1 cellular context compared by ENCODE assay signal in the genomic region with DNA sequence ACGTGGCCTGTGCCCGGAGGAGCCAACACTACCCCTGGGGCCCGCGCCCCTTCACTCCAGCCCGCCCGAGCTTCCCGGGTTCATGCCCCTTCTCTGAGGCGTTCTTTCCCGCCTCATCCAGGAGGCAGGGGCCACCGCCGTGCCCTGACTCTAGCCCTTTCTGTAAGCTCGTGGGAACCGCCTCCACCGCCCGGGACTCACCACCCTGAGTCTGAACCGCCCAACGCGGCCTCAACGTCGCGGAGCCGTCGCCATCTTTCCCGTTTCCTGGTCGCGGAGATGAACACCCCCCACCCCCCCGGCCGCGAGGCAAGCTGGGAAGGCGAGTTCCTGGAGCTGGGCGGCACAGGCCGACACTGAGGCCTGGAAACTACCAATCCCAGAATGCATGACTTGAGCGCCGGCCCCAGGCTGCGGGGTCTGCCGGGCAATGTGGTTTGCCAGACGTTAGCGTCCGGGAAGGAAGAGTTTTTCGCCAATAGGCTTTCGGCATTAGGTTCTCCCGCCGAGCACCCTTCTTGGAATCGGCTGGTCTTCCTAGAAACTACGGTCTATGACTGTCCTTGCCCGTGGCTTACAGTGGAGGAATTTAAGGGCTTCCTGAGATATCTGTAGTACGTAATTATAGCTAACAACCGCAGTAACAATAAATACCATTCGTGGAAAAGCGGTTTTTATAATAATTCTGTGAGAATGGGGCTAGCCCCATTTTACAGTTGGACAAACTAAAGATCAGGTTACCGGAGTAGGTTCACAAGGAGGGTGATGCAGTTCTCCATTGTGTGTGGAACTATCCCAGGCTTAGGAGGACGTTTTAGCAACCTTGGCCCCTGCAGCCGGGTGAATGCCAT.
TF ChIP-seq lines count a peak whose summit lies in the region.

A gene (minus strand): TSS at position 281 of the 851 bp plus-strand sequence. CDS start 6,381 bp downstream, outside the sequence.

TF ChIP-seq in HCT116, 20 proteins besides CTCF, POLR2A, EP300 and RAD21 (continued from another document):
- TF ChIP-seq, protein P1, sequence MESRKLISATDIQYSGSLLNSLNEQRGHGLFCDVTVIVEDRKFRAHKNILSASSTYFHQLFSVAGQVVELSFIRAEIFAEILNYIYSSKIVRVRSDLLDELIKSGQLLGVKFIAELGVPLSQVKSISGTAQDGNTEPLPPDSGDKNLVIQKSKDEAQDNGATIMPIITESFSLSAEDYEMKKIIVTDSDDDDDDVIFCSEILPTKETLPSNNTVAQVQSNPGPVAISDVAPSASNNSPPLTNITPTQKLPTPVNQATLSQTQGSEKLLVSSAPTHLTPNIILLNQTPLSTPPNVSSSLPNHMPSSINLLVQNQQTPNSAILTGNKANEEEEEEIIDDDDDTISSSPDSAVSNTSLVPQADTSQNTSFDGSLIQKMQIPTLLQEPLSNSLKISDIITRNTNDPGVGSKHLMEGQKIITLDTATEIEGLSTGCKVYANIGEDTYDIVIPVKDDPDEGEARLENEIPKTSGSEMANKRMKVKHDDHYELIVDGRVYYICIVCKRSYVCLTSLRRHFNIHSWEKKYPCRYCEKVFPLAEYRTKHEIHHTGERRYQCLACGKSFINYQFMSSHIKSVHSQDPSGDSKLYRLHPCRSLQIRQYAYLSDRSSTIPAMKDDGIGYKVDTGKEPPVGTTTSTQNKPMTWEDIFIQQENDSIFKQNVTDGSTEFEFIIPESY (IDR thresholded peaks at IDR 0.05; ENCODE audit: extremely low read depth, insufficient replicate concordance, low read length): peak; percentile 84
- TF ChIP-seq CEBPB (IDR thresholded peaks at IDR 0.05; ENCODE audit: low read depth): no peak
- peak; percentile 94 for TF ChIP-seq ZFX (IDR thresholded peaks at IDR 0.05)
- peak; percentile 98 for TF ChIP-seq ELF1 (IDR thresholded peaks at IDR 0.05; ENCODE audit: borderline replicate concordance, low read depth)
- peak; percentile 98 for TF ChIP-seq YY1 (IDR thresholded peaks at IDR 0.05; ENCODE audit: extremely low read depth, insufficient replicate concordance, low read depth, low read length)
- peak; percentile 28 for TF ChIP-seq TCF7L2 (IDR thresholded peaks at IDR 0.05; ENCODE audit: borderline replicate concordance, extremely low read depth, insufficient read depth, insufficient read length)
